8 cellular contexts compared by ENCODE assay signal in genomic region chr11:63917685-63918523, GRCh38. TPM values are rescaled to one million over a fixed set of nuclear protein-coding genes. Genes with fewer than 3 reads are reported as not detected.
DNase-seq lines count a peak whose midpoint lies in the region; ATAC-seq, FAIRE-seq and TF ChIP-seq lines count a peak whose summit lies in the region.

No MANE protein-coding gene starts in this region.

- peak; percentile 24 for DNase-seq in stimulated activated CD4-positive, alpha-beta T cell treated with anti-CD3 and anti-CD28 coated beads, Interleukin-4, amount 100 ng/mL, for 1 hour
- DNase-seq in stimulated activated CD4-positive, alpha-beta T cell treated with anti-CD3 and anti-CD28 coated beads, Interleukin-4, amount 100 ng/mL, for 24 hours, result no peak
- DNase-seq in NCI-H82 (lab: John Stamatoyannopoulos, UW) (peak; percentile 94), Right ventricle myocardium superior (peak; percentile 88), pancreas (peak in 5 of 6 donors; percentile 57 to 82 (median 60))

- peaks cover 10 to 29% (median 15%) of the 10 kb centered on the region in 3 donors for H3K4me1 ChIP-seq in pancreas

- H3K9me3 ChIP-seq in pancreas, result no peaks in the 10 kb centered on the region

- FAIRE-seq in pancreas (lab: Jason Lieb, UNC), result no peak

- ATAC-seq in Right ventricle myocardium superior (ENCODE audit: poor library complexity) (peak; percentile 59), pancreas (peak; percentile 40 to 52 (median 50)), GM18511 (IDR thresholded peaks at IDR 0.05; ENCODE audit: unreplicated experiment) (no peak), GM21619 (IDR thresholded peaks at IDR 0.05; ENCODE audit: unreplicated experiment) (no peak)

- H3K4me1 Mint-ChIP-seq in activated naive CD4-positive, alpha-beta T cell treated with anti-CD3 and anti-CD28 coated beads, Interleukin-2, amount 50 U/mL, for 24 hours, result peaks cover 10% of the 10 kb centered on the region

- H3K27me3 Mint-ChIP-seq in activated naive CD4-positive, alpha-beta T cell treated with anti-CD3 and anti-CD28 coated beads, Interleukin-2, amount 50 U/mL, for 24 hours, result no peaks in the 10 kb centered on the region

- 11 to 18% methylated on average over 31 to 49 of the region's 50 CpGs for WGBS in pancreas, 2 donors

- no peaks in the 10 kb centered on the region for H3K36me3 ChIP-seq in pancreas

- TF ChIP-seq CTCF in pancreas (IDR thresholded peaks at IDR 0.05), result no peak

- peak overlapping the region; percentile 20 to 66 (median 40) for H3K27ac ChIP-seq in pancreas

- H3K4me3 ChIP-seq in pancreas, result peak overlapping the region; percentile 20 to 55 (median 32)

- no peak overlapping the region for H3K27ac Mint-ChIP-seq in activated naive CD4-positive, alpha-beta T cell treated with anti-CD3 and anti-CD28 coated beads, Interleukin-2, amount 50 U/mL, for 24 hours

- H3K36me3 Mint-ChIP-seq in activated naive CD4-positive, alpha-beta T cell treated with anti-CD3 and anti-CD28 coated beads, Interleukin-2, amount 50 U/mL, for 24 hours, result no peaks in the 10 kb centered on the region

- H3K4me3 Mint-ChIP-seq in activated naive CD4-positive, alpha-beta T cell treated with anti-CD3 and anti-CD28 coated beads, Interleukin-2, amount 50 U/mL, for 24 hours, result peak overlapping the region; percentile 55

- H3K9me3 Mint-ChIP-seq in activated naive CD4-positive, alpha-beta T cell treated with anti-CD3 and anti-CD28 coated beads, Interleukin-2, amount 50 U/mL, for 24 hours, result no peaks in the 10 kb centered on the region

- intact Hi-C loops in Right ventricle myocardium superior (cut with DNase I), result loop anchor here (2.0 kb wide), 1 partner anchor 21 kb away; the partner anchor contains the start of gene NAA40
- intact Hi-C loops in pancreas (cut with DNase I), result no loop called here

- H3K27me3 ChIP-seq in pancreas, result no peaks in the 10 kb centered on the region

RNA-seq across cellular contexts. Expression of gene RCOR2, which starts 0.9 kb away (rescaled TPM):
- 9.9 TPM for total RNA-seq in Right ventricle myocardium superior
- under 1 TPM; 0.37 to 0.79 (median 0.50) TPM for total RNA-seq in pancreas
- polyA plus RNA-seq in pancreas, result 1 to 10 TPM; 1.2 to 1.9 TPM

RNA-seq across cellular contexts. Expression of gene NAA40, which starts 20.9 kb away (rescaled TPM):
- total RNA-seq in Right ventricle myocardium superior, result 20.9 TPM
- total RNA-seq in pancreas, result 10 to 100 TPM in 3 of 6 donors, 1 to 10 TPM in 3; 6.8 to 14.4 (median 11.9) TPM
- 10 to 100 TPM; 16.7 to 25.7 TPM for polyA plus RNA-seq in pancreas

RNA-seq across cellular contexts. Expression of gene COX8A, which starts 56.5 kb away (rescaled TPM):
- total RNA-seq in Right ventricle myocardium superior (1,182 TPM), pancreas (100 to 1,000 TPM in 4 of 6 donors, 10 to 100 TPM in 2; 79.8 to 135 (median 118) TPM)
- polyA plus RNA-seq in pancreas, result 100 to 1,000 TPM; 351 to 441 TPM

Comparison
In these comparisons a context has a peak if more than half of its experiments do, and no peak if none do; other contexts are left out.
1. ATAC-seq: peak in Right ventricle myocardium superior (single experiment) and pancreas (4 of 4); none in GM18511 (single experiment) and GM21619 (single experiment).